34 cellular contexts compared by ENCODE assay signal in the genomic region with DNA sequence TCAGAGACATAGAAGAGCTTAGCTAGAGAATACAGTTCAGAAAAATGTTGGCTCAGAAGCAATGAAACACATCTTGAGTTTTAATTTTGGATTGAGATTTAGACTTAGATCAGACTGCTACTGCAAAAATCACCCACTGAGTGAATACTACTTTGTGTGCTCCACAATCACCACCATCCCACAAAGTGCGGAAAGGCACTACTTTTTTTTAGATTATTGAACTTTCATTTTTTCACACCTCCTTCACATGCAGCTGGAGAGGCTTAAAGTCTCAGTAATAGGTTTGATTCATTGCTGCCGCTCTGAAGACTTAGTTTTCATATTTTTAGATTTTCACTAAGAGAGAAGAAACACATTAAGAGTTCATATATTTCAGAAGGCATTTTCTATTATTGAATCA.
"Had no signal": no experiment of that assay in that cellular context is flagged by ENCODE, and none has a peak within 500 bp of the region (broad histone marks: within the 10 kb centered on the region; RNA-seq: fewer than 3 reads in every experiment).

No MANE protein-coding gene starts in this region.

- H3K27ac ChIP-seq: KMS-11 had no signal

- DNase-seq: Karpas-422, Kasumi-1, KG1, MG63, MM.1S, MV-4-11, NCI-H1048, NCI-H1092, NCI-H1092 treated with DMSO at 0.1 percent for 48 hours, NCI-H1105, NCI-H1105 treated with DMSO at 0.1 percent for 48 hours, NCI-H1417, NCI-H1417 treated with DMSO at 0.1 percent for 48 hours, NCI-H1436, NCI-H1436 treated with DMSO at 0.1 percent for 48 hours, NCI-H146, NCI-H1694, NCI-H1694 treated with DMSO at 0.1 percent for 48 hours, NCI-H187, NCI-H187 treated with DMSO at 0.1 percent for 48 hours, NCI-H1930, NCI-H2029, NCI-H2029 treated with DMSO at 0.1 percent for 48 hours, NCI-H2081, NCI-H2081 treated with DMSO at 0.1 percent for 48 hours, NCI-H2107, NCI-H2171, NCI-H2171 treated with DMSO at 0.1 percent for 48 hours, NCI-H2227 treated with DMSO at 0.1 percent for 48 hours, NCI-H226, NCI-H345, NCI-H446, NCI-H446 treated with DMSO at 0.1 percent for 48 hours had no signal

- H3K4me3 ChIP-seq: MG63 had no signal

- H3K9me3 ChIP-seq: MG63 had no signal

- H3K27me3 ChIP-seq: MG63 had no signal

- H3K36me3 ChIP-seq: MG63 had no signal
